Comparison of ENCODE assay signal across 1 cellular context in genomic region chr6:167394820-167395219, GRCh38.
TF ChIP-seq lines count a peak whose summit lies in the region.

No MANE protein-coding gene starts in this region.

TF ChIP-seq in H1, 55 proteins besides CTCF, POLR2A, EP300 and RAD21:
- no peak for TF ChIP-seq TEAD4 (IDR thresholded peaks at IDR 0.05; ENCODE audit: low read depth, low read length)
